ENCODE assay signal across 19 cellular contexts in genomic region chr21:15978158-15978805, GRCh38.
DNase-seq lines count a peak whose midpoint lies in the region; ATAC-seq, FAIRE-seq and TF ChIP-seq lines count a peak whose summit lies in the region.
"Had no signal": no experiment of that assay in that cellular context is flagged by ENCODE, and none has a peak within 500 bp of the region (broad histone marks: within the 10 kb centered on the region; RNA-seq: fewer than 3 reads in every experiment).

No MANE protein-coding gene starts in this region.

- ATAC-seq in HG02678 (IDR thresholded peaks at IDR 0.05; ENCODE audit: unreplicated experiment): no peak
- ATAC-seq: activated naive CD8-positive, alpha-beta T cell treated with anti-CD3 and anti-CD28 coated beads, Interleukin-2, amount 50 U/mL, for 24 hours; activated T-cell treated with anti-CD3 and anti-CD28 coated beads, Interleukin-2, amount 50 U/mL, for 4 hours; gastroesophageal sphincter; GM12878; Right ventricle myocardium inferior had no signal

- peak overlapping the region; percentile 80; the same call in 1 of the 2 replicates for H3K27ac ChIP-seq in C4-2B
- no peak overlapping the region for H3K27ac ChIP-seq in parathyroid adenoma
- H3K27ac ChIP-seq: BLaER1, gastroesophageal sphincter, pancreas had no signal

- H2AFZ ChIP-seq in parathyroid adenoma: no peak overlapping the region

- no peak for TF ChIP-seq CTCF in C4-2B (conservative IDR thresholded peaks at IDR 0.05)
- no peak for TF ChIP-seq CTCF in parathyroid adenoma (IDR thresholded peaks at IDR 0.05)
- TF ChIP-seq CTCF in Calu3 (IDR thresholded peaks at IDR 0.05; ENCODE audit: unreplicated experiment): no peak

- H3K9me3 ChIP-seq in parathyroid adenoma (ENCODE audit: control insufficient read depth, low read length): no peaks in the 10 kb centered on the region
- H3K9me3 ChIP-seq: BLaER1, gastroesophageal sphincter, pancreas had no signal

- no peak overlapping the region for H3K9ac ChIP-seq in parathyroid adenoma
- H3K9ac ChIP-seq: BLaER1 had no signal

- no peaks in the 10 kb centered on the region for H3K27me3 Mint-ChIP-seq in Calu3 (ENCODE audit: unreplicated experiment)

- H3K4me3 ChIP-seq in parathyroid adenoma (ENCODE audit: low read depth, low read length): no peak overlapping the region
- H3K4me3 ChIP-seq: BLaER1, gastroesophageal sphincter, GM12878, pancreas had no signal

- CTCF ChIA-PET in Calu3 (lab: Charles Lee): interaction anchor here (0.6 kb wide), 1 partner anchor 22 kb away, joined by 4 read pairs; no protein-coding TSS in a partner anchor

- intact Hi-C loops in Calu3 (cut with micrococcal nuclease; ENCODE audit: unreplicated experiment): no loop called here

- no peak overlapping the region for H3K27ac Mint-ChIP-seq in Calu3 (ENCODE audit: unreplicated experiment)
- H3K27ac Mint-ChIP-seq: activated naive CD8-positive, alpha-beta T cell treated with anti-CD3 and anti-CD28 coated beads, Interleukin-2, amount 50 U/mL, for 24 hours had no signal

- FAIRE-seq in endometrium (lab: Jason Lieb, UNC): peak; percentile 65
- FAIRE-seq: GM12878, pancreas had no signal

- H3K27me3 ChIP-seq in parathyroid adenoma (ENCODE audit: control insufficient read depth, insufficient read depth, low read length): no peaks in the 10 kb centered on the region
- H3K27me3 ChIP-seq: BLaER1, gastroesophageal sphincter, pancreas had no signal

- H3K4me2 ChIP-seq in parathyroid adenoma (ENCODE audit: low read length): peak overlapping the region; percentile 56
- H3K4me2 ChIP-seq: BLaER1 had no signal

- no peaks in the 10 kb centered on the region for H3K4me1 Mint-ChIP-seq in Calu3 (ENCODE audit: low read depth, unreplicated experiment)
- H3K4me1 Mint-ChIP-seq: activated naive CD8-positive, alpha-beta T cell treated with anti-CD3 and anti-CD28 coated beads, Interleukin-2, amount 50 U/mL, for 24 hours had no signal

- BruUV-seq in Calu3 (replicated peaks; lab: Mats Ljungman, UMichigan): no TSS peak

- no peaks in the 10 kb centered on the region for H3K9me3 Mint-ChIP-seq in Calu3 (ENCODE audit: low read depth, unreplicated experiment)
- H3K9me3 Mint-ChIP-seq: activated naive CD8-positive, alpha-beta T cell treated with anti-CD3 and anti-CD28 coated beads, Interleukin-2, amount 50 U/mL, for 24 hours; activated T-cell treated with anti-CD3 and anti-CD28 coated beads, Interleukin-2, amount 50 U/mL, for 4 hours had no signal

- no peaks in the 10 kb centered on the region for H3K4me1 ChIP-seq in parathyroid adenoma
- H3K4me1 ChIP-seq: BLaER1, gastroesophageal sphincter, pancreas had no signal

- no peak overlapping the region for H3K4me3 Mint-ChIP-seq in Calu3 (ENCODE audit: low read depth, unreplicated experiment)
- H3K4me3 Mint-ChIP-seq: activated naive CD8-positive, alpha-beta T cell treated with anti-CD3 and anti-CD28 coated beads, Interleukin-2, amount 50 U/mL, for 24 hours; activated T-cell treated with anti-CD3 and anti-CD28 coated beads, Interleukin-2, amount 50 U/mL, for 4 hours had no signal

- DNase-seq in LHCN-M2 (ENCODE audit: low read depth) (peak; percentile 18), Calu3 (no peak), NCI-H187 treated with DMSO at 0.1 percent for 48 hours (lab: John Stamatoyannopoulos, UW) (no peak), cerebellar nuclear complex (lab: John Stamatoyannopoulos, UW) (no peak)
- DNase-seq: activated naive CD8-positive, alpha-beta T cell treated with anti-CD3 and anti-CD28 coated beads, Interleukin-2, amount 50 U/mL, for 24 hours; activated T-cell treated with anti-CD3 and anti-CD28 coated beads, Interleukin-2, amount 50 U/mL, for 4 hours; DMS79 treated with DMSO at 0.1 percent for 48 hours; MV-4-11; pancreas; stimulated activated CD4-positive, alpha-beta T cell treated with anti-CD3 and anti-CD28 coated beads, Interleukin-12 subunit alpha, Interleukin-12 subunit beta, amount 100 ng/mL, for 4 hours; T-helper 9 cell had no signal

- no peaks in the 10 kb centered on the region for H3K36me3 ChIP-seq in parathyroid adenoma (ENCODE audit: control insufficient read depth, insufficient read depth, low read length)
- H3K36me3 ChIP-seq: BLaER1, gastroesophageal sphincter, pancreas had no signal

- no peaks in the 10 kb centered on the region for H3K79me2 ChIP-seq in parathyroid adenoma

- no peaks in the 10 kb centered on the region for H3K36me3 Mint-ChIP-seq in Calu3 (ENCODE audit: insufficient read depth, unreplicated experiment)
